ENCODE assay signal across 20 cellular contexts in the genomic region with DNA sequence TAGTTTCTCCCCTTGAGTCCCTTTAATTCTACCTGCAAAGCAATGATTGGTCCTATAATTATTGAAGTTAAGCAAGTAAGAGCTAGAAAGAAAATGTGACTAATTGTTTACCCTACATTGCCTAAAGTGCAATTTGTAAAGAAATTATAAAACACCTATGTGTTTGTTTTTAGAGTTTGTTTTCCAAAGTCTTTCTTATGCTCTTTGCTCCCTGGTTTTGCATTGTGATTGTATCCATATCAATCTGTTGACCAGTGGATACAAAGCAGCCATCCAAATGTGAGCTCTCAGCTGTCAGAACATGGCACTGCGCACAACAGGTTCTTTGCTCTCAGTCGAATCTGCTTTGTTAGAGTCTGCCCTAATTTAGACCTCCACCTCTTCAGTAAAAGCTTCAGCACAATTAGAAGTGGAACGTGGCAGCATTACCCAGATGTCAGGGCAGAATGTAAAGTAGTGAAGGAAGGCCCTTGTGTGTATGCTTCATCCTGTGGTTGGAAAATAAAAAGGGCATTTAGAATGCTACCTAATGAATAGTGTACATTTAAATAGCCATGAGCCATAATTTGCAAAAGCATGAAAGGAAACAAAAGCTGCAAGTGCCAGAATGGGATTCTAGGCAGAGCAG.
"Had no signal": no experiment of that assay in that cellular context is flagged by ENCODE, and none has a peak within 500 bp of the region (broad histone marks: within the 10 kb centered on the region; RNA-seq: fewer than 3 reads in every experiment).

No MANE protein-coding gene starts in this region.

- H3K27me3 ChIP-seq: ascending aorta, gastroesophageal sphincter, ovary, right lobe of liver had no signal

- DNase-seq: activated CD4-positive, alpha-beta T cell treated with anti-CD3 and anti-CD28 coated beads, Interleukin-2, amount 10 ng/mL, durations not matched to agents 7 days and 5 days; activated CD8-positive, alpha-beta memory T cell treated with anti-CD3 and anti-CD28 coated beads for 24 hours; activated CD8-positive, alpha-beta memory T cell treated with anti-CD3 and anti-CD28 coated beads, Interleukin-2, amount 50 U/mL, for 48 hours; activated effector memory CD4-positive, alpha-beta T cell treated with Interleukin-2 at 50 U/mL for 16 hours; activated naive CD4-positive, alpha-beta T cell treated with anti-CD3 and anti-CD28 coated beads, Interleukin-2, amount 50 U/mL, for 16 hours; activated T-cell treated with anti-CD3 and anti-CD28 coated beads, Interleukin-2, amount 50 U/mL, for 48 hours; cortex of kidney; mesenchymal stem cell; mucosa of descending colon; naive B cell; ovary; right lobe of liver; small intestine; stimulated activated CD4-positive, alpha-beta T cell treated with anti-CD3 and anti-CD28 coated beads, Interleukin-15, amount 100 ng/mL, for 24 hours; stimulated activated CD4-positive, alpha-beta T cell treated with anti-CD3 and anti-CD28 coated beads, Interleukin-2, amount 100 ng/mL, for 48 hours; stimulated activated naive CD8-positive, alpha-beta T cell treated with anti-CD3 and anti-CD28 coated beads, Interleukin-15, amount 100 ng/mL, for 72 hours; T-helper 9 cell had no signal

- H3K4me1 ChIP-seq: ascending aorta had no signal

- ATAC-seq: gastroesophageal sphincter; mucosa of descending colon; stimulated activated naive CD8-positive, alpha-beta T cell treated with anti-CD3 and anti-CD28 coated beads, Interleukin-15, amount 100 ng/mL, for 72 hours had no signal

- H3K4me3 Mint-ChIP-seq: activated CD4-positive, alpha-beta T cell treated with anti-CD3 and anti-CD28 coated beads, Interleukin-2, amount 10 ng/mL, durations not matched to agents 7 days and 5 days; naive B cell; stimulated activated naive CD8-positive, alpha-beta T cell treated with anti-CD3 and anti-CD28 coated beads, Interleukin-15, amount 100 ng/mL, for 72 hours; type B pancreatic cell had no signal

- H3K27ac ChIP-seq: ascending aorta, gastroesophageal sphincter, ovary, right lobe of liver had no signal

- H3K9me3 ChIP-seq: ascending aorta, gastroesophageal sphincter, mucosa of descending colon, ovary, right lobe of liver had no signal

- H3K27ac Mint-ChIP-seq: activated CD4-positive, alpha-beta T cell treated with anti-CD3 and anti-CD28 coated beads, Interleukin-2, amount 10 ng/mL, durations not matched to agents 7 days and 5 days; naive B cell; stimulated activated naive CD8-positive, alpha-beta T cell treated with anti-CD3 and anti-CD28 coated beads, Interleukin-15, amount 100 ng/mL, for 72 hours; type B pancreatic cell had no signal

- H3K9me3 Mint-ChIP-seq: activated CD4-positive, alpha-beta T cell treated with anti-CD3 and anti-CD28 coated beads, Interleukin-2, amount 10 ng/mL, durations not matched to agents 7 days and 5 days; naive B cell; stimulated activated naive CD8-positive, alpha-beta T cell treated with anti-CD3 and anti-CD28 coated beads, Interleukin-15, amount 100 ng/mL, for 72 hours; type B pancreatic cell had no signal

- H3K27me3 Mint-ChIP-seq: activated CD4-positive, alpha-beta T cell treated with anti-CD3 and anti-CD28 coated beads, Interleukin-2, amount 10 ng/mL, durations not matched to agents 7 days and 5 days; naive B cell; stimulated activated naive CD8-positive, alpha-beta T cell treated with anti-CD3 and anti-CD28 coated beads, Interleukin-15, amount 100 ng/mL, for 72 hours; type B pancreatic cell had no signal
